Comparison of ENCODE assay signal across 17 cellular contexts in genomic region chr13:98325724-98326123, GRCh38.
DNase-seq lines count a peak whose midpoint lies in the region; ATAC-seq and TF ChIP-seq lines count a peak whose summit lies in the region.
"Had no signal": no experiment of that assay in that cellular context is flagged by ENCODE, and none has a peak within 500 bp of the region (broad histone marks: within the 10 kb centered on the region; RNA-seq: fewer than 3 reads in every experiment).

No MANE protein-coding gene starts in this region.

- ATAC-seq in foreskin keratinocyte, result no peak
- no peak for ATAC-seq in stimulated activated naive CD8-positive, alpha-beta T cell treated with anti-CD3 and anti-CD28 coated beads, Interleukin-15, Interleukin-2, amounts not matched to agents 100 U/mL and 50 U/mL, for 24 hours
- ATAC-seq: activated T-helper 17 cell treated with anti-CD3 and anti-CD28 coated beads, Interleukin-2, amount 50 U/mL, for 72 hours; gastrocnemius medialis; left lung had no signal

- H3K4me1 ChIP-seq in prostate gland (replicated peaks) (peaks cover 7% of the 10 kb centered on the region), foreskin keratinocyte (no peaks in the 10 kb centered on the region), uterus (peaks cover 0 to 7% of the 10 kb centered on the region in 2 donors)
- H3K4me1 ChIP-seq: SJCRH30 had no signal

- 23% methylated on average over 3 of the region's 3 CpGs for WGBS in prostate gland

- H3K36me3 ChIP-seq in prostate gland (no peaks in the 10 kb centered on the region), uterus (no peaks in the 10 kb centered on the region)
- H3K36me3 ChIP-seq: gastrocnemius medialis, left lung, SJCRH30 had no signal

- POLR2A ChIA-PET in HEK293T (lab: Yijun Ruan, JAX), result no interaction called here

- TF ChIP-seq POLR2A in prostate gland (IDR thresholded peaks at IDR 0.05) (no peak), uterus (IDR thresholded peaks at IDR 0.05) (no peak)

- no peak for TF ChIP-seq CTCF in fibroblast of villous mesenchyme (IDR thresholded peaks at IDR 0.05; ENCODE audit: insufficient read depth, low read depth, low read length)
- TF ChIP-seq CTCF in prostate gland (IDR thresholded peaks at IDR 0.05), result no peak
- TF ChIP-seq CTCF in foreskin keratinocyte (conservative IDR thresholded peaks at IDR 0.05), result no peak
- TF ChIP-seq CTCF in uterus (IDR thresholded peaks at IDR 0.05), result no peak

- H3K27me3 ChIP-seq in prostate gland (replicated peaks; ENCODE audit: insufficient read depth), result no peaks in the 10 kb centered on the region
- H3K27me3 ChIP-seq in foreskin keratinocyte, result no peaks in the 10 kb centered on the region
- no peaks in the 10 kb centered on the region for H3K27me3 ChIP-seq in uterus
- H3K27me3 ChIP-seq: gastrocnemius medialis, left lung, SJCRH30 had no signal

- DNase-seq in HEK293T (ENCODE audit: extremely low spot score) (no peak), NCI-H2081 treated with DMSO at 0.1 percent for 48 hours (lab: John Stamatoyannopoulos, UW) (peak; percentile 83), fibroblast of villous mesenchyme (ENCODE audit: low read depth) (peak; percentile 26), prostate gland (ENCODE audit: low spot score) (peak; percentile 36), foreskin keratinocyte (no peak), uterus (no peak)
- no peak for DNase-seq in stimulated activated naive CD8-positive, alpha-beta T cell treated with anti-CD3 and anti-CD28 coated beads, Interleukin-15, Interleukin-2, amounts not matched to agents 100 U/mL and 50 U/mL, for 24 hours
- DNase-seq: Calu3; dermis blood vessel endothelial cell; gastrocnemius medialis; left lung; NCI-H1694 treated with DMSO at 0.1 percent for 48 hours; NCI-H524; SJCRH30; stimulated activated CD4-positive, alpha-beta T cell treated with anti-CD3 and anti-CD28 coated beads, Interleukin-2, amount 100 ng/mL, for 24 hours had no signal

- H3K4me3 ChIP-seq in fibroblast of villous mesenchyme (ENCODE audit: low read depth, low read length) (no peak overlapping the region), prostate gland (no peak overlapping the region), uterus (no peak overlapping the region)
- H3K4me3 ChIP-seq: gastrocnemius medialis, left lung, SJCRH30 had no signal

- intact Hi-C loops in prostate gland (cut with DNase I), result no loop called here
- intact Hi-C loops in uterus (cut with DNase I; ENCODE audit: low total_unique reads), result no loop called here

- no peaks in the 10 kb centered on the region for H3K9me3 ChIP-seq in prostate gland
- no peaks in the 10 kb centered on the region for H3K9me3 ChIP-seq in uterus
- H3K9me3 ChIP-seq: gastrocnemius medialis, left lung, SJCRH30 had no signal

- H3K27ac ChIP-seq in prostate gland (peak overlapping the region; percentile 29 to 34), foreskin keratinocyte (no peak overlapping the region), uterus (no peak overlapping the region)
- H3K27ac ChIP-seq: epithelial cell of prostate, gastrocnemius medialis, left lung, SJCRH30 had no signal

- CTCF ChIA-PET in HEK293T (lab: Yijun Ruan, JAX), result interaction anchor here (0.9 kb wide), 1 partner anchor 459 kb away, joined by 4 read pairs; no protein-coding TSS in a partner anchor

TF ChIP-seq in HEK293T, 16 proteins besides CTCF, POLR2A, EP300 and RAD21:
- TF ChIP-seq PKNOX1 (IDR thresholded peaks at IDR 0.05), result peak; percentile 65
- no peak for TF ChIP-seq ARNT (IDR thresholded peaks at IDR 0.05)

Comparison
In these comparisons a context has a peak if more than half of its experiments do, and no peak if none do; other contexts are left out.
1. DNase-seq: peak in NCI-H2081 treated with DMSO at 0.1 percent for 48 hours (single experiment), fibroblast of villous mesenchyme (single experiment) and prostate gland (single experiment); none in HEK293T (single experiment), foreskin keratinocyte (0 of 2), uterus (0 of 2) and stimulated activated naive CD8-positive, alpha-beta T cell treated with anti-CD3 and anti-CD28 coated beads, Interleukin-15, Interleukin-2, amounts not matched to agents 100 U/mL and 50 U/mL, for 24 hours (single experiment).
2. H3K27ac ChIP-seq: peak in prostate gland (2 of 2); none in foreskin keratinocyte (single experiment) and uterus (0 of 2).